24 cellular contexts compared by ENCODE assay signal in the genomic region with DNA sequence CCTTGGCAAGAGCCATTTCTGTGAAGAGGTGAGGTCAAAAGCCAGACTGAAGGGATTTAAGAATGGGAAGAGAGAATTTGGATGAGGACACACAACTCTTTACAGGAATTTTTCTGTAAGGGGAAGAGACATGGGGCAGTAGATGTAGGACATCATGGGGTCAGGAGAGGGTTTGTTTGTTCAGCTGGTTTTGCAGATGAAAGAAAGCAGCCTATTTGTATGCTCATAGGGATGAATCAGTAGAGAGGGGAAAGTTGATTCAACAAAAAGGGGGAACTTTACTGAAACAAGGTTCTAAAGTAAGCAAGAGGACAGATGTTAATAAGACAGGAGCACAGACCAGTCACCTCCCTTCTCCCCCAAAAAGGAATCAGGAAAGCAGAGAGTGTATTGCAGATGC. TPM values are rescaled to one million over a fixed set of nuclear protein-coding genes. Genes with fewer than 3 reads are reported as not detected.
DNase-seq lines count a peak whose midpoint lies in the region; ATAC-seq and TF ChIP-seq lines count a peak whose summit lies in the region.
"Had no signal": no experiment of that assay in that cellular context is flagged by ENCODE, and none has a peak within 500 bp of the region (broad histone marks: within the 10 kb centered on the region; RNA-seq: fewer than 3 reads in every experiment).

No MANE protein-coding gene starts in this region.

- POLR2A ChIA-PET in AG04450 (lab: Yijun Ruan, JAX), result no interaction called here

- DNase-seq in AG04450 (ENCODE audit: low read depth, low spot score), result no peak
- peak; percentile 76 for DNase-seq in EH (ENCODE audit: low read depth)
- peak; percentile 79 for DNase-seq in RPMI7951 (ENCODE audit: low read depth)
- DNase-seq in fibroblast of pulmonary artery (ENCODE audit: low read depth), result peak; percentile 25
- no peak for DNase-seq in H4 (ENCODE audit: low spot score)
- DNase-seq in activated CD4-positive, alpha-beta T cell treated with anti-CD3 and anti-CD28 coated beads for 4 hours, result no peak
- DNase-seq in activated CD8-positive, alpha-beta memory T cell treated with anti-CD3 and anti-CD28 coated beads, Interleukin-2, amount 10 ng/mL, durations not matched to agents 7 days and 5 days, result no peak
- DNase-seq: activated CD4-positive, alpha-beta memory T cell treated with anti-CD3 and anti-CD28 coated beads, Interleukin-2, amount 10 ng/mL, durations not matched to agents 7 days and 5 days; activated CD4-positive, CD25-positive, alpha-beta regulatory T cell; activated naive CD4-positive, alpha-beta T cell; activated T-cell treated with anti-CD3 and anti-CD28 coated beads, Interleukin-2, amount 50 U/mL, for 1 hour; amniotic stem cell; effector CD4-positive, alpha-beta T cell; erythroblast; glutamatergic neuron; mucosa of descending colon; stimulated activated CD4-positive, alpha-beta T cell treated with anti-CD3 and anti-CD28 coated beads, Interleukin-2, amount 100 ng/mL, for 48 hours; transverse colon had no signal

- CTCF ChIA-PET in AG04450 (lab: Charles Lee), result no interaction called here
- CTCF ChIA-PET in activated CD8-positive, alpha-beta memory T cell treated with anti-CD3 and anti-CD28 coated beads, Interleukin-2, amount 10 ng/mL, durations not matched to agents 7 days and 5 days (lab: Charles Lee), result no interaction called here

- H3K27ac ChIP-seq in AG04450 (ENCODE audit: low read depth, low read length), result peak overlapping the region; percentile 31
- H3K27ac ChIP-seq: neural progenitor cell, transverse colon had no signal

- peaks cover 2% of the 10 kb centered on the region for H3K27me3 Mint-ChIP-seq in activated CD8-positive, alpha-beta memory T cell treated with anti-CD3 and anti-CD28 coated beads, Interleukin-2, amount 10 ng/mL, durations not matched to agents 7 days and 5 days
- H3K27me3 Mint-ChIP-seq: activated CD4-positive, alpha-beta memory T cell treated with anti-CD3 and anti-CD28 coated beads, Interleukin-2, amount 10 ng/mL, durations not matched to agents 7 days and 5 days; central memory CD8-positive, alpha-beta T cell; stimulated activated naive CD8-positive, alpha-beta T cell treated with anti-CD3 and anti-CD28 coated beads, Interleukin-15, Interleukin-2, amounts not matched to agents 100 ng/mL and 50 ng/mL, for 24 hours had no signal

- TF ChIP-seq CTCF in AG04450 (IDR thresholded peaks at IDR 0.05; ENCODE audit: low read depth, low read length) (no peak), fibroblast of pulmonary artery (IDR thresholded peaks at IDR 0.05; ENCODE audit: low read length, missing control alignments) (no peak)

- no peak for ATAC-seq in activated CD8-positive, alpha-beta memory T cell treated with anti-CD3 and anti-CD28 coated beads, Interleukin-2, amount 10 ng/mL, durations not matched to agents 7 days and 5 days
- ATAC-seq: left lobe of liver, mucosa of descending colon had no signal

- H3K4me3 ChIP-seq in AG04450 (ENCODE audit: low read depth, low read length), result no peak overlapping the region
- H3K4me3 ChIP-seq in fibroblast of pulmonary artery (replicated peaks; ENCODE audit: low read depth, low read length), result no peak overlapping the region
- H3K4me3 ChIP-seq: mucosa of descending colon, neural progenitor cell, smooth muscle cell, transverse colon had no signal

- no peak overlapping the region for H3K27ac Mint-ChIP-seq in activated CD8-positive, alpha-beta memory T cell treated with anti-CD3 and anti-CD28 coated beads, Interleukin-2, amount 10 ng/mL, durations not matched to agents 7 days and 5 days
- H3K27ac Mint-ChIP-seq: activated CD4-positive, alpha-beta memory T cell treated with anti-CD3 and anti-CD28 coated beads, Interleukin-2, amount 10 ng/mL, durations not matched to agents 7 days and 5 days; neural progenitor cell; progenitor cell of endocrine pancreas; stimulated activated naive CD8-positive, alpha-beta T cell treated with anti-CD3 and anti-CD28 coated beads, Interleukin-15, Interleukin-2, amounts not matched to agents 100 ng/mL and 50 ng/mL, for 24 hours had no signal

- H3K9me3 Mint-ChIP-seq in activated CD8-positive, alpha-beta memory T cell treated with anti-CD3 and anti-CD28 coated beads, Interleukin-2, amount 10 ng/mL, durations not matched to agents 7 days and 5 days (ENCODE audit: low read depth), result peaks cover 3% of the 10 kb centered on the region
- H3K9me3 Mint-ChIP-seq: activated CD4-positive, alpha-beta memory T cell treated with anti-CD3 and anti-CD28 coated beads, Interleukin-2, amount 10 ng/mL, durations not matched to agents 7 days and 5 days; central memory CD8-positive, alpha-beta T cell; neural progenitor cell; stimulated activated naive CD8-positive, alpha-beta T cell treated with anti-CD3 and anti-CD28 coated beads, Interleukin-15, Interleukin-2, amounts not matched to agents 100 ng/mL and 50 ng/mL, for 24 hours had no signal

- H3K4me1 Mint-ChIP-seq in activated CD8-positive, alpha-beta memory T cell treated with anti-CD3 and anti-CD28 coated beads, Interleukin-2, amount 10 ng/mL, durations not matched to agents 7 days and 5 days, result no peaks in the 10 kb centered on the region
- H3K4me1 Mint-ChIP-seq: activated CD4-positive, alpha-beta memory T cell treated with anti-CD3 and anti-CD28 coated beads, Interleukin-2, amount 10 ng/mL, durations not matched to agents 7 days and 5 days; central memory CD8-positive, alpha-beta T cell had no signal

- H3K27me3 ChIP-seq in AG04450 (ENCODE audit: control insufficient read depth, insufficient read depth, low read length), result peaks cover 2% of the 10 kb centered on the region
- H3K27me3 ChIP-seq: neural progenitor cell, transverse colon had no signal

- no peaks in the 10 kb centered on the region for H3K36me3 Mint-ChIP-seq in activated CD8-positive, alpha-beta memory T cell treated with anti-CD3 and anti-CD28 coated beads, Interleukin-2, amount 10 ng/mL, durations not matched to agents 7 days and 5 days
- H3K36me3 Mint-ChIP-seq: neural progenitor cell had no signal

- no peak overlapping the region for H3K4me3 Mint-ChIP-seq in activated CD8-positive, alpha-beta memory T cell treated with anti-CD3 and anti-CD28 coated beads, Interleukin-2, amount 10 ng/mL, durations not matched to agents 7 days and 5 days
- H3K4me3 Mint-ChIP-seq: activated CD4-positive, alpha-beta memory T cell treated with anti-CD3 and anti-CD28 coated beads, Interleukin-2, amount 10 ng/mL, durations not matched to agents 7 days and 5 days; central memory CD8-positive, alpha-beta T cell; neural progenitor cell; stimulated activated naive CD8-positive, alpha-beta T cell treated with anti-CD3 and anti-CD28 coated beads, Interleukin-15, Interleukin-2, amounts not matched to agents 100 ng/mL and 50 ng/mL, for 24 hours had no signal

- H3K9me3 ChIP-seq in AG04450 (ENCODE audit: control insufficient read depth, insufficient read depth, low read length), result no peaks in the 10 kb centered on the region; the same call in 1 of the 2 replicates
- H3K9me3 ChIP-seq: mucosa of descending colon, transverse colon had no signal

RNA-seq across cellular contexts. Expression of a gene that starts 11.2 kb away (rescaled TPM):
- polyA plus RNA-seq in AG04450 (2011; rRNA removed), result 1.5 and 1.8 TPM in 2 replicates
- 0.56 and 0.78 TPM in 2 replicates for polyA minus RNA-seq in AG04450 (2011; rRNA and poly(A)+ RNA removed)
- total RNA-seq in RPMI7951 (2014; rRNA removed; shearing (Covaris generic)), result 57.7 and 79.7 TPM in 2 replicates
- 0.62 and 1.1 TPM in 2 replicates for total RNA-seq in H4 (2014; rRNA removed; shearing (Covaris generic))
- under 1 TPM in 1 of 2 experiments, not detected in 1; 0.12 TPM for total RNA-seq in activated CD8-positive, alpha-beta memory T cell treated with anti-CD3 and anti-CD28 coated beads, Interleukin-2, amount 10 ng/mL, durations not matched to agents 7 days and 5 days
- total RNA-seq: left lobe of liver had no signal

Comparison
In these comparisons a context has a peak if more than half of its experiments do, and no peak if none do; other contexts are left out.
1. DNase-seq: peak in EH (single experiment), RPMI7951 (single experiment) and fibroblast of pulmonary artery (single experiment); none in AG04450 (single experiment), H4 (single experiment), activated CD4-positive, alpha-beta T cell treated with anti-CD3 and anti-CD28 coated beads for 4 hours (0 of 2) and activated CD8-positive, alpha-beta memory T cell treated with anti-CD3 and anti-CD28 coated beads, Interleukin-2, amount 10 ng/mL, durations not matched to agents 7 days and 5 days (single experiment).
2. RNA of a gene that starts 11.2 kb away (total RNA-seq): 57.7 to 79.7 TPM in RPMI7951; 0.62 to 1.1 TPM in H4 and 0.12 TPM in activated CD8-positive, alpha-beta memory T cell treated with anti-CD3 and anti-CD28 coated beads, Interleukin-2, amount 10 ng/mL, durations not matched to agents 7 days and 5 days; every median in the first group is over 10 times any median in the second.